22 cellular contexts compared by ENCODE assay signal in genomic region chr6:25060522-25060921, GRCh38.
"Had no signal": no experiment of that assay in that cellular context is flagged by ENCODE, and none has a peak within 500 bp of the region (broad histone marks: within the 10 kb centered on the region; RNA-seq: fewer than 3 reads in every experiment).

No MANE protein-coding gene starts in this region.

- H3K27ac Mint-ChIP-seq: mesothelial cell of epicardium had no signal

- H3K27me3 Mint-ChIP-seq: naive B cell had no signal

- H3K79me2 ChIP-seq: hepatocyte had no signal

- ATAC-seq: foreskin keratinocyte, gastroesophageal sphincter, left lung, left ventricle myocardium superior, lower lobe of right lung, mucosa of descending colon had no signal

- H3K4me1 ChIP-seq: foreskin keratinocyte, gastroesophageal sphincter had no signal

- H3K9me3 Mint-ChIP-seq: immature natural killer cell, naive B cell had no signal

- H3K4me2 ChIP-seq: hepatocyte had no signal

- H3K4me1 Mint-ChIP-seq: mesothelial cell of epicardium had no signal

- H3K36me3 Mint-ChIP-seq: immature natural killer cell, mesothelial cell of epicardium, naive B cell had no signal

- H3K36me3 ChIP-seq: esophagus muscularis mucosa, gastroesophageal sphincter, heart left ventricle, left lung, lower lobe of right lung had no signal

- H3K4me3 Mint-ChIP-seq: immature natural killer cell, mesothelial cell of epicardium, naive B cell had no signal

- H3K4me3 ChIP-seq: coronary artery, dorsolateral prefrontal cortex, esophagus muscularis mucosa, gastroesophageal sphincter, heart left ventricle, hepatocyte, left lung, lower lobe of right lung, mucosa of descending colon had no signal

- H2AFZ ChIP-seq: hepatocyte had no signal

- H3K27me3 ChIP-seq: esophagus muscularis mucosa, foreskin keratinocyte, gastroesophageal sphincter, heart left ventricle, hepatocyte, left lung had no signal

- DNase-seq: dermis blood vessel endothelial cell; dorsolateral prefrontal cortex; effector CD4-positive, alpha-beta T cell; effector memory CD4-positive, alpha-beta T cell; foreskin keratinocyte; heart left ventricle; hypothalamus; immature natural killer cell; islet precursor cell; kidney; kidney glomerular epithelial cell; left lung; left ventricle myocardium superior; lower lobe of right lung; mesenchymal stem cell; mucosa of descending colon; naive B cell had no signal

- H3K9me3 ChIP-seq: esophagus muscularis mucosa, gastroesophageal sphincter, left lung, lower lobe of right lung, mucosa of descending colon had no signal

- H3K27ac ChIP-seq: esophagus muscularis mucosa, foreskin keratinocyte, hepatocyte, left lung, lower lobe of right lung had no signal
